In genomic region chr3:140250010-140250825, GRCh38 we compare ENCODE assay signal across 26 cellular contexts.
DNase-seq lines count a peak whose midpoint lies in the region; ATAC-seq and TF ChIP-seq lines count a peak whose summit lies in the region.
"Had no signal": no experiment of that assay in that cellular context is flagged by ENCODE, and none has a peak within 500 bp of the region (broad histone marks: within the 10 kb centered on the region; RNA-seq: fewer than 3 reads in every experiment).

No MANE protein-coding gene starts in this region.

- no peak overlapping the region for H3K4me3 Mint-ChIP-seq in neural progenitor cell
- H3K4me3 Mint-ChIP-seq: CD4-positive, alpha-beta T cell had no signal

- no peaks in the 10 kb centered on the region for H3K9me2 ChIP-seq in Karpas-422 (replicated peaks; ENCODE audit: insufficient read depth, low read length)

- H3K27me3 ChIP-seq in neural progenitor cell (no peaks in the 10 kb centered on the region), breast epithelium (no peaks in the 10 kb centered on the region), Karpas-422 (ENCODE audit: low read length) (no peaks in the 10 kb centered on the region)
- H3K27me3 ChIP-seq: BLaER1, SJSA1 had no signal

- no peak for TF ChIP-seq POLR2A in breast epithelium (IDR thresholded peaks at IDR 0.05)

- peaks cover 10% of the 10 kb centered on the region for H3K27me3 Mint-ChIP-seq in neural progenitor cell (ENCODE audit: insufficient read depth, low read depth)

- H3K9ac ChIP-seq in neural progenitor cell (no peak overlapping the region), Karpas-422 (ENCODE audit: low read length) (no peak overlapping the region)
- H3K9ac ChIP-seq: BLaER1 had no signal

- TF ChIP-seq CTCF in neural progenitor cell (IDR thresholded peaks at IDR 0.05) (no peak), breast epithelium (IDR thresholded peaks at IDR 0.05) (no peak)

- H3K79me2 ChIP-seq in neural progenitor cell (ENCODE audit: low read depth) = no peaks in the 10 kb centered on the region
- H3K79me2 ChIP-seq in Karpas-422 (ENCODE audit: low read length) = no peaks in the 10 kb centered on the region

- DNase-seq in Right ventricle myocardium inferior (ENCODE audit: missing footprints) (no peak), cardiac septum (ENCODE audit: low spot score) (no peak), left ventricle myocardium superior (peak; percentile 43), neural progenitor cell (ENCODE audit: low spot score) (peak; percentile 52), NCI-H1048 (lab: John Stamatoyannopoulos, UW) (no peak), breast epithelium (ENCODE audit: low spot score in 2 of 2) (no peak), NAMALWA (ENCODE audit: low spot score) (no peak), Karpas-422 (no peak)
- DNase-seq: ACHN; CD4-positive, alpha-beta T cell; COR-L47; DND-41; KBM-7; NCI-H1105; NCI-H1694; NCI-H2081; NCI-H2171; NCI-H345; NCI-H774; NK-92 treated with Interleukin-12 subunit alpha and Interleukin-12 subunit beta, amount 100 ng/mL, for 24 hours had no signal

- no peak overlapping the region for H3K4me2 ChIP-seq in neural progenitor cell
- H3K4me2 ChIP-seq in Karpas-422 (ENCODE audit: low read depth, low read length, poor library complexity, severe bottlenecking) = no peak overlapping the region
- H3K4me2 ChIP-seq: BLaER1 had no signal

- H3K27ac ChIP-seq in neural progenitor cell (no peak overlapping the region), breast epithelium (no peak overlapping the region), Karpas-422 (ENCODE audit: low read length) (no peak overlapping the region)
- H3K27ac ChIP-seq: 22Rv1, BLaER1, RWPE1, SJSA1 had no signal

- peak; percentile 90 for ATAC-seq in Right ventricle myocardium inferior
- peak; percentile 90 for ATAC-seq in left ventricle myocardium superior
- ATAC-seq: GM12878 had no signal

- no peaks in the 10 kb centered on the region for H3K9me3 Mint-ChIP-seq in neural progenitor cell
- H3K9me3 Mint-ChIP-seq: CD4-positive, alpha-beta T cell had no signal

- H3K36me3 ChIP-seq in neural progenitor cell (no peaks in the 10 kb centered on the region), breast epithelium (no peaks in the 10 kb centered on the region), Karpas-422 (ENCODE audit: insufficient read depth, low read length) (no peaks in the 10 kb centered on the region)
- H3K36me3 ChIP-seq: BLaER1, HAP-1, SJSA1 had no signal

- intact Hi-C loops in Right ventricle myocardium inferior (cut with DNase I) = no loop called here
- intact Hi-C loops in cardiac septum (cut with DNase I) = no loop called here
- intact Hi-C loops in left ventricle myocardium superior (cut with micrococcal nuclease) = no loop called here
- intact Hi-C loops in breast epithelium (cut with DNase I; ENCODE audit: low total_unique reads) = no loop called here

- H3K27ac Mint-ChIP-seq in neural progenitor cell = peak overlapping the region; percentile 65
- H3K27ac Mint-ChIP-seq: CD4-positive, alpha-beta T cell had no signal

- H3K36me3 Mint-ChIP-seq in neural progenitor cell = no peaks in the 10 kb centered on the region

- peaks cover 9% of the 10 kb centered on the region for H3F3A ChIP-seq in neural progenitor cell (ENCODE audit: low read depth)

- peaks cover 22% of the 10 kb centered on the region for H3K4me1 Mint-ChIP-seq in neural progenitor cell

- H3K4me1 ChIP-seq in neural progenitor cell (peaks cover 26% of the 10 kb centered on the region), breast epithelium (no peaks in the 10 kb centered on the region), Karpas-422 (ENCODE audit: low read length) (no peaks in the 10 kb centered on the region)
- H3K4me1 ChIP-seq: BLaER1, SJSA1 had no signal

- H3K9me3 ChIP-seq in neural progenitor cell (ENCODE audit: low read depth) (no peaks in the 10 kb centered on the region), breast epithelium (no peaks in the 10 kb centered on the region), Karpas-422 (ENCODE audit: low read length) (no peaks in the 10 kb centered on the region)
- H3K9me3 ChIP-seq: BLaER1, HAP-1, SJSA1 had no signal

- H3K4me3 ChIP-seq in neural progenitor cell (no peak overlapping the region), breast epithelium (no peak overlapping the region), Karpas-422 (ENCODE audit: low read length) (no peak overlapping the region)
- H3K4me3 ChIP-seq: BLaER1, GM12878, HAP-1, SJSA1 had no signal

- H4K20me1 ChIP-seq in neural progenitor cell (ENCODE audit: low read depth) = no peaks in the 10 kb centered on the region
- H4K20me1 ChIP-seq in Karpas-422 (ENCODE audit: insufficient read depth, low read depth, low read length) = no peaks in the 10 kb centered on the region
- H4K20me1 ChIP-seq: BLaER1 had no signal

- H2AFZ ChIP-seq in neural progenitor cell (replicated peaks) = no peak overlapping the region
- no peak overlapping the region for H2AFZ ChIP-seq in Karpas-422 (ENCODE audit: low read length)

Comparison
In these comparisons a context has a peak if more than half of its experiments do, and no peak if none do; other contexts are left out.
1. DNase-seq: peak in left ventricle myocardium superior (single experiment) and neural progenitor cell (single experiment); none in Right ventricle myocardium inferior (single experiment), cardiac septum (single experiment), NCI-H1048 (single experiment), breast epithelium (0 of 2), NAMALWA (single experiment) and Karpas-422 (single experiment).